ENCODE assay signal across 8 cellular contexts in genomic region chr9:92293452-92294296, GRCh38. TPM values are rescaled to one million over a fixed set of nuclear protein-coding genes. Genes with fewer than 3 reads are reported as not detected.
DNase-seq lines count a peak whose midpoint lies in the region; ATAC-seq lines count a peak whose summit lies in the region.

TSS of gene IARS1 (minus strand) at chr9:92293697. CDS start at chr9:92289419, 4,278 bp downstream.

- peak within 1 kb of the TSS; percentile 98 to 99 (median 99) for H3K27ac Mint-ChIP-seq in CD4-positive, CD25-positive, alpha-beta regulatory T cell
- H3K27ac Mint-ChIP-seq in dendritic cell treated with granulocyte-macrophage colony-stimulating factor and Interleukin-4, amounts not matched to agents 40 ng/mL and 50 ng/mL, for 4 days, result peak within 1 kb of the TSS; percentile 83

- intact Hi-C loops in dendritic cell treated with granulocyte-macrophage colony-stimulating factor and Interleukin-4, amounts not matched to agents 40 ng/mL and 50 ng/mL, for 4 days (cut with micrococcal nuclease), result loop anchor here (1.0 to 10.0 kb wide), 2 partner anchors 32 to 159 kb away; partner anchors contain the start of genes CENPP and NOL8

- H3K36me3 Mint-ChIP-seq in CD4-positive, CD25-positive, alpha-beta regulatory T cell, result peaks cover 28% of the 10 kb centered on the region
- peaks cover 31% of the 10 kb centered on the region for H3K36me3 Mint-ChIP-seq in dendritic cell treated with granulocyte-macrophage colony-stimulating factor and Interleukin-4, amounts not matched to agents 40 ng/mL and 50 ng/mL, for 4 days (ENCODE audit: low read depth)

- peaks cover 20% of the 10 kb centered on the region for H3K36me3 ChIP-seq in CD4-positive, CD25-positive, alpha-beta regulatory T cell (ENCODE audit: control insufficient read depth, insufficient read depth, low read length)

- H3K9me3 ChIP-seq in CD4-positive, CD25-positive, alpha-beta regulatory T cell (ENCODE audit: control insufficient read depth in 2 of 2, low read length in 2 of 2), result no peaks in the 10 kb centered on the region

- peak within 1 kb of the TSS; percentile 98 for H3K4me3 ChIP-seq in CD4-positive, CD25-positive, alpha-beta regulatory T cell (ENCODE audit: low read depth, low read length)

- H3K9me3 Mint-ChIP-seq in CD4-positive, CD25-positive, alpha-beta regulatory T cell, result no peaks in the 10 kb centered on the region
- no peaks in the 10 kb centered on the region for H3K9me3 Mint-ChIP-seq in dendritic cell treated with granulocyte-macrophage colony-stimulating factor and Interleukin-4, amounts not matched to agents 40 ng/mL and 50 ng/mL, for 4 days

- H3K27me3 Mint-ChIP-seq in CD4-positive, CD25-positive, alpha-beta regulatory T cell, result peaks cover 5% of the 10 kb centered on the region
- H3K27me3 Mint-ChIP-seq in dendritic cell treated with granulocyte-macrophage colony-stimulating factor and Interleukin-4, amounts not matched to agents 40 ng/mL and 50 ng/mL, for 4 days, result no peaks in the 10 kb centered on the region

- H3K27me3 ChIP-seq in CD4-positive, CD25-positive, alpha-beta regulatory T cell (ENCODE audit: control insufficient read depth, insufficient read depth, low read length), result no peaks in the 10 kb centered on the region

- H3K4me3 Mint-ChIP-seq in CD4-positive, CD25-positive, alpha-beta regulatory T cell, result peak within 1 kb of the TSS; percentile 95 to 99 (median 99)
- peak within 1 kb of the TSS; percentile 87 for H3K4me3 Mint-ChIP-seq in dendritic cell treated with granulocyte-macrophage colony-stimulating factor and Interleukin-4, amounts not matched to agents 40 ng/mL and 50 ng/mL, for 4 days

- ATAC-seq in CD4-positive, CD25-positive, alpha-beta regulatory T cell (ENCODE audit: low read depth in 2 of 2), result peak; percentile 95
- ATAC-seq in GM19395 (IDR thresholded peaks at IDR 0.05; ENCODE audit: unreplicated experiment) (peak; percentile 93), HG03565 (IDR thresholded peaks at IDR 0.05; ENCODE audit: unreplicated experiment) (peak; percentile 94), left lobe of liver (peak; percentile 98)

- peak; percentile 98 to 100 (median 99) for DNase-seq in CD4-positive, CD25-positive, alpha-beta regulatory T cell
- DNase-seq in NCI-H748 treated with DMSO at 0.1 percent for 48 hours (lab: John Stamatoyannopoulos, UW) (peak; percentile 94), left lobe of liver (ENCODE audit: low spot score) (peak; percentile 100)
- DNase-seq in activated CD4-positive, alpha-beta T cell treated with anti-CD3 and anti-CD28 coated beads, Interleukin-2, amount 50 U/mL, for 24 hours (ENCODE audit: low read depth in 1 of 2, low spot score in 1 of 2), result peak; percentile 100
- peak; percentile 99 for DNase-seq in stimulated activated CD4-positive, alpha-beta T cell treated with anti-CD3 and anti-CD28 coated beads, Interleukin-2, amount 100 ng/mL, for 4 hours (ENCODE audit: low read depth)

- peaks cover 37% of the 10 kb centered on the region for H3K4me1 ChIP-seq in CD4-positive, CD25-positive, alpha-beta regulatory T cell (ENCODE audit: control insufficient read depth, insufficient read depth, low read length, poor library complexity, severe bottlenecking)

- H3K27ac ChIP-seq in CD4-positive, CD25-positive, alpha-beta regulatory T cell (ENCODE audit: insufficient read depth, low read length, poor library complexity, severe bottlenecking), result peak within 1 kb of the TSS; percentile 81

- H3K4me1 Mint-ChIP-seq in CD4-positive, CD25-positive, alpha-beta regulatory T cell, result peaks cover 19 to 77% (median 53%) of the 10 kb centered on the region in 4 donors
- H3K4me1 Mint-ChIP-seq in dendritic cell treated with granulocyte-macrophage colony-stimulating factor and Interleukin-4, amounts not matched to agents 40 ng/mL and 50 ng/mL, for 4 days (ENCODE audit: low read depth), result peaks cover 24% of the 10 kb centered on the region

RNA-seq across cellular contexts. Expression of gene IARS1, which starts in this region (rescaled TPM):
- total RNA-seq in CD4-positive, CD25-positive, alpha-beta regulatory T cell, result 67.1 TPM
- polyA plus RNA-seq in CD4-positive, CD25-positive, alpha-beta regulatory T cell, result 10 to 100 TPM; 51.1 to 58.2 (median 51.6) TPM
- total RNA-seq in left lobe of liver, result 31.5 TPM

Comparison
In these comparisons a context has a peak if more than half of its experiments do, and no peak if none do; other contexts are left out.
1. Peak in every context shown above with its lines: DNase-seq, ATAC-seq, H3K4me3 ChIP-seq and H3K27ac ChIP-seq.